Comparison of ENCODE assay signal across 12 cellular contexts in genomic region chr2:210496512-210496911, GRCh38. TPM values are rescaled to one million over a fixed set of nuclear protein-coding genes. Genes with fewer than 3 reads are reported as not detected.
DNase-seq lines count a peak whose midpoint lies in the region; ATAC-seq and TF ChIP-seq lines count a peak whose summit lies in the region.
"Had no signal": no experiment of that assay in that cellular context is flagged by ENCODE, and none has a peak within 500 bp of the region (broad histone marks: within the 10 kb centered on the region; RNA-seq: fewer than 3 reads in every experiment).

No MANE protein-coding gene starts in this region.

- ATAC-seq in GM18867 (IDR thresholded peaks at IDR 0.05; ENCODE audit: unreplicated experiment): peak; percentile 55
- peak; percentile 67 for ATAC-seq in GM21723 (IDR thresholded peaks at IDR 0.05; ENCODE audit: unreplicated experiment)
- ATAC-seq in HG03159 (IDR thresholded peaks at IDR 0.05; ENCODE audit: unreplicated experiment): peak; percentile 80
- ATAC-seq in activated B cell treated with CpG ODN at 0.5 μM for 24 hours (ENCODE audit: low read depth): peak; percentile 79
- ATAC-seq: left lung had no signal

- H3K4me1 Mint-ChIP-seq in activated B cell treated with CpG ODN at 0.5 μM for 24 hours: peaks cover 8% of the 10 kb centered on the region

- no peaks in the 10 kb centered on the region for H3K27me3 Mint-ChIP-seq in activated B cell treated with CpG ODN at 0.5 μM for 24 hours

- DNase-seq in activated B cell treated with CpG ODN at 0.5 μM for 24 hours: no peak
- DNase-seq in mesenteric fat pad (ENCODE audit: low spot score): no peak
- no peak for DNase-seq in ureter (ENCODE audit: low spot score)
- no peak for DNase-seq in T1000 (lab: John Stamatoyannopoulos, UW)
- no peak for DNase-seq in activated CD4-positive, CD25-positive, alpha-beta regulatory T cell (lab: John Stamatoyannopoulos, UW)
- DNase-seq: CD4-positive, alpha-beta memory T cell; left lung; NCI-H446 treated with DMSO at 0.1 percent for 48 hours; stimulated activated CD4-positive, alpha-beta T cell treated with anti-CD3 and anti-CD28 coated beads, Interleukin-1b, Interleukin-23, amount 100 ng/mL, for 48 hours had no signal

- H3K27ac Mint-ChIP-seq in activated B cell treated with CpG ODN at 0.5 μM for 24 hours: no peak overlapping the region
- H3K27ac Mint-ChIP-seq: CD4-positive, alpha-beta memory T cell had no signal

- CTCF ChIA-PET in activated B cell treated with CpG ODN at 0.5 μM for 24 hours (lab: Charles Lee): no interaction called here

- no peaks in the 10 kb centered on the region for H3K36me3 Mint-ChIP-seq in activated B cell treated with CpG ODN at 0.5 μM for 24 hours (ENCODE audit: low read depth)

- POLR2A ChIA-PET in activated B cell treated with CpG ODN at 0.5 μM for 24 hours (lab: Charles Lee): interaction anchor here (1.3 kb wide), 1 partner anchor 36 kb away, joined by 4 read pairs; no protein-coding TSS in a partner anchor

- no peak overlapping the region for H3K4me3 Mint-ChIP-seq in activated B cell treated with CpG ODN at 0.5 μM for 24 hours

- intact Hi-C loops in activated B cell treated with CpG ODN at 0.5 μM for 24 hours (cut with micrococcal nuclease): loop anchor here (2.0 kb wide), 1 partner anchor 20 kb away; the partner anchor contains the start of gene LANCL1

- no peak for TF ChIP-seq CTCF in activated B cell treated with CpG ODN at 0.5 μM for 24 hours (IDR thresholded peaks at IDR 0.05)

- no peaks in the 10 kb centered on the region for H3K9me3 Mint-ChIP-seq in activated B cell treated with CpG ODN at 0.5 μM for 24 hours

RNA-seq across cellular contexts. Expression of gene LANCL1, which starts 20.0 kb away (rescaled TPM):
- total RNA-seq in activated B cell treated with CpG ODN at 0.5 μM for 24 hours (30.4 and 30.8 TPM in 2 replicates), mesenteric fat pad (32.8 TPM), ureter (57.5 TPM)

RNA-seq across cellular contexts. Expression of gene CPS1, which starts 59.9 kb away (rescaled TPM):
- total RNA-seq in activated B cell treated with CpG ODN at 0.5 μM for 24 hours (0.20 and 0.75 TPM in 2 replicates), mesenteric fat pad (3.8 TPM), ureter (3.9 TPM)
